9 cellular contexts compared by ENCODE assay signal in the genomic region with DNA sequence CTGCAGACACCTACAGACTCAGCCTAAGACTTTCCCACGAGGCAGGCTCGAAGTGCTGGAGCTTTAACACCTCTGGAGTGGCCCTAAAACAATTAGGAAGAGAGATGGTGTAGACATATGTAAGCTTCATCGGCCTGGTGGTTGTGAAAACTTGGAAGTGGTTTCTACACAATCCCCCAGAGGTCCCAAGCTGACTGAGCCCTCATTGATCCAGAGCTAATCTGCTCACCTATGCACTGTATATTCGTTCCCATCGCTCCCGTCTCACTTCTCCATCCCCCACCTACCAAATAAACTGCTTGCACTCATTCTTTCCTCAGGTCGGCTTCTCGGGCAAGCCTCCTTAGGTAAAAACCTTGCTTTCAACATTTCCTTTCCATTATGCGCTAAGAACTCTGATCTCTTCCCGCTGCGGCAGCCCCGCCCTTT. TPM values are rescaled to one million over a fixed set of nuclear protein-coding genes. Genes with fewer than 3 reads are reported as not detected.
DNase-seq lines count a peak whose midpoint lies in the region; ATAC-seq, FAIRE-seq and TF ChIP-seq lines count a peak whose summit lies in the region.
"Had no signal": no experiment of that assay in that cellular context is flagged by ENCODE, and none has a peak within 500 bp of the region (broad histone marks: within the 10 kb centered on the region; RNA-seq: fewer than 3 reads in every experiment).

No MANE protein-coding gene starts in this region.

- H3K9me3 ChIP-seq in A549 (peaks cover 96% of the 10 kb centered on the region), H9 (ENCODE audit: control insufficient read depth, low read depth, low read length) (no peaks in the 10 kb centered on the region), mesodermal cell (ENCODE audit: control insufficient read depth, low read length) (peaks cover 34% of the 10 kb centered on the region)

- H3K36me3 ChIP-seq in brain microvascular endothelial cell (replicated peaks): no peaks in the 10 kb centered on the region
- no peaks in the 10 kb centered on the region for H3K36me3 ChIP-seq in mesodermal cell (ENCODE audit: control insufficient read depth, insufficient read depth, low read length)

- peak overlapping the region; percentile 71 for H2AFZ ChIP-seq in H9 (ENCODE audit: low read length)

- CTCF ChIA-PET in A549 (lab: Yijun Ruan, JAX): no interaction called here

- peak overlapping the region; percentile 89 for H3K18ac ChIP-seq in H9 (ENCODE audit: insufficient read length, low read depth, low read length)

- H4K91ac ChIP-seq in H9 (ENCODE audit: insufficient read length, low read depth, low read length): no peak overlapping the region

- peak overlapping the region; percentile 20; the same call in 1 of the 3 replicates for H3K4me3 ChIP-seq in A549
- H3K4me3 ChIP-seq in brain microvascular endothelial cell (ENCODE audit: low read depth, low read length): peak overlapping the region; percentile 72
- peak overlapping the region; percentile 64 for H3K4me3 ChIP-seq in mesodermal cell (ENCODE audit: extremely low read depth, insufficient read depth, low read length, poor library complexity, severe bottlenecking)

- H3K4me1 Mint-ChIP-seq in H9 (no peaks in the 10 kb centered on the region; a peak in 1 of 4 replicates), chondrocyte (ENCODE audit: low read depth) (no peaks in the 10 kb centered on the region)

- no peak for TF ChIP-seq EP300 in A549 (IDR thresholded peaks at IDR 0.05)

- H2AK5ac ChIP-seq in H9 (ENCODE audit: insufficient read length, low read length): no peak overlapping the region

- peak overlapping the region; percentile 76 for H4K5ac ChIP-seq in H9 (ENCODE audit: insufficient read length, low read depth, low read length)

- H3K14ac ChIP-seq in H9 (ENCODE audit: insufficient read depth, low read length): peak overlapping the region; percentile 98; the same call in 1 of the 2 replicates

- H2BK20ac ChIP-seq in H9 (ENCODE audit: low read depth, low read length, poor library complexity, severe bottlenecking): no peak overlapping the region

- no peak overlapping the region for H3K4me3 Mint-ChIP-seq in H9
- H3K4me3 Mint-ChIP-seq in chondrocyte (ENCODE audit: unreplicated experiment): no peak overlapping the region
- H3K4me3 Mint-ChIP-seq: activated naive CD8-positive, alpha-beta T cell had no signal

- POLR2A ChIA-PET in A549 (lab: Yijun Ruan, JAX): no interaction called here

- FAIRE-seq in A549 (lab: Jason Lieb, UNC): no peak

- H3K4me2 ChIP-seq in A549 (no peak overlapping the region), H9 (ENCODE audit: insufficient read depth, insufficient read length, low read length) (peak overlapping the region; percentile 85)

- no peak overlapping the region for H3K23ac ChIP-seq in H9 (ENCODE audit: insufficient read length, low read depth, low read length)

- ATAC-seq in A549: no peak
- ATAC-seq in HG03565 (IDR thresholded peaks at IDR 0.05; ENCODE audit: unreplicated experiment): no peak

- in situ Hi-C loops in brain microvascular endothelial cell (cut with HindIII; ENCODE audit: low pct_ligation_motif_present, low sequenced_read_pairs): no loop called here

- no peak for TF ChIP-seq CTCF in A549 (IDR thresholded peaks at IDR 0.05)
- TF ChIP-seq CTCF in H9 (conservative IDR thresholded peaks at IDR 0.05): no peak
- TF ChIP-seq CTCF in brain microvascular endothelial cell (IDR thresholded peaks at IDR 0.05; ENCODE audit: low read depth, low read length, missing control alignments): no peak
- TF ChIP-seq CTCF in chondrocyte (IDR thresholded peaks at IDR 0.05): no peak

- H3K36me3 Mint-ChIP-seq in H9 (ENCODE audit: insufficient read depth in 1 of 3, low read depth in 3 of 3) (peaks cover 27 to 29% (median 27%) of the 10 kb centered on the region in 3 experiments), chondrocyte (ENCODE audit: low read depth) (peaks cover 15% of the 10 kb centered on the region)

- no peak overlapping the region for H2BK120ac ChIP-seq in H9 (ENCODE audit: low read depth, low read length, poor library complexity, severe bottlenecking)

- H3K9me3 Mint-ChIP-seq in H9: peaks cover 14 to 26% of the 10 kb centered on the region in 2 experiments; a peak in 4 of 5 replicates
- H3K9me3 Mint-ChIP-seq in chondrocyte (ENCODE audit: low read depth): peaks cover 26% of the 10 kb centered on the region

- H3K27me3 ChIP-seq in H9 (ENCODE audit: insufficient read depth, low read length): no peaks in the 10 kb centered on the region
- no peaks in the 10 kb centered on the region for H3K27me3 ChIP-seq in brain microvascular endothelial cell (replicated peaks)

- no peak for DNase-seq in A549 (ENCODE audit: low read depth in 1 of 2, low spot score in 1 of 2)
- DNase-seq in H9: no peak
- DNase-seq in brain microvascular endothelial cell: no peak
- DNase-seq in NCI-H1048 (lab: John Stamatoyannopoulos, UW): no peak
- DNase-seq in Kasumi-1 (lab: John Stamatoyannopoulos, UW): no peak
- DNase-seq in chondrocyte (ENCODE audit: low spot score): no peak

- H3K23me2 ChIP-seq in H9 (ENCODE audit: insufficient read length, low read depth, low read length, poor library complexity, severe bottlenecking): peaks cover 14% of the 10 kb centered on the region

- H4K20me1 ChIP-seq in H9 (ENCODE audit: control insufficient read depth, insufficient read depth, insufficient read length): no peaks in the 10 kb centered on the region

- H3K9ac ChIP-seq in H9 (ENCODE audit: extremely low read depth, insufficient read length, low read length): peak overlapping the region; percentile 95

- H3K4ac ChIP-seq in H9 (ENCODE audit: low read depth, low read length): no peak overlapping the region

- peak overlapping the region; percentile 34 for H3K56ac ChIP-seq in H9 (ENCODE audit: insufficient read length, low read depth, low read length)

- no peaks in the 10 kb centered on the region for H3K27me3 Mint-ChIP-seq in H9 (ENCODE audit: low read depth)
- H3K27me3 Mint-ChIP-seq in chondrocyte (ENCODE audit: low read depth): no peaks in the 10 kb centered on the region
- H3K27me3 Mint-ChIP-seq: activated naive CD8-positive, alpha-beta T cell had no signal

- no peak overlapping the region for H2BK12ac ChIP-seq in H9 (ENCODE audit: insufficient read length, low read depth, low read length)

- peak overlapping the region; percentile 19 for H2BK5ac ChIP-seq in H9 (ENCODE audit: insufficient read length, low read length)

- 24% methylated on average over 12 of the region's 12 CpGs for WGBS in A549 (ENCODE audit: missing lambda C conversion rate)
- WGBS in H9 (ENCODE audit: extremely low coverage, insufficient read length, low lambda C conversion rate): no CpG with 5 or more reads among the region's 12 CpGs
- WGBS in mesodermal cell (ENCODE audit: insufficient coverage in 2 of 2), 2 experiments: 16 to 19% methylated on average over 9 to 10 of the region's 12 CpGs

- no peak overlapping the region for H3T11ph ChIP-seq in H9 (ENCODE audit: low read length)

- no peak for TF ChIP-seq POLR2A in A549 (IDR thresholded peaks at IDR 0.05; ENCODE audit: low read length)

- H3K27ac Mint-ChIP-seq in H9 (no peak overlapping the region), chondrocyte (ENCODE audit: unreplicated experiment) (no peak overlapping the region)
- H3K27ac Mint-ChIP-seq: activated naive CD8-positive, alpha-beta T cell had no signal

- no peak overlapping the region for H2BK15ac ChIP-seq in H9 (ENCODE audit: low read depth, low read length)

- H4K8ac ChIP-seq in H9 (replicated peaks; ENCODE audit: insufficient read length, low read depth, low read length): no peak overlapping the region

- TF ChIP-seq RAD21 in A549 (conservative IDR thresholded peaks at IDR 0.05 in 1 of 2, IDR thresholded peaks at IDR 0.05 in 1 of 2): no peak

- H3K4me1 ChIP-seq in A549 (no peaks in the 10 kb centered on the region), H9 (ENCODE audit: insufficient read depth, low read length) (peaks cover 3% of the 10 kb centered on the region; the same call in 1 of the 2 replicates), mesodermal cell (ENCODE audit: control insufficient read depth, insufficient read depth, low read length, poor library complexity, severe bottlenecking) (no peaks in the 10 kb centered on the region)

- no peaks in the 10 kb centered on the region for H3K79me1 ChIP-seq in H9 (ENCODE audit: insufficient read depth, low read depth, low read length, poor library complexity, severe bottlenecking)

- H3K27ac ChIP-seq in A549 (no peak overlapping the region), H9 (ENCODE audit: insufficient read length, low read depth, low read length) (peak overlapping the region; percentile 73), brain microvascular endothelial cell (peak overlapping the region; percentile 36), mesodermal cell (ENCODE audit: low read depth, low read length, severe bottlenecking) (peak overlapping the region; percentile 88)

- no peaks in the 10 kb centered on the region for H3K79me2 ChIP-seq in H9 (ENCODE audit: insufficient read depth, low read length)

RNA-seq across cellular contexts. Expression of a gene that starts 0.8 kb away (rescaled TPM):
- polyA plus RNA-seq in A549 (2011; rRNA removed): 0.12 and 0.16 TPM in 2 replicates
- 0.01 and 0.03 TPM in 2 replicates for polyA plus RNA-seq in A549 (2012; cell fraction: cytosol; rRNA removed)
- 0.11 and 0.17 TPM in 2 replicates for polyA plus RNA-seq in A549 (2012; cell fraction: nucleus; rRNA removed)
- polyA plus RNA-seq in A549 (2017; fragmentation: RNase III; extraction: RNeasy Plus Mini Kit Qiagen cat#74134 plus additional on column Dnase treatment): 0.04 to 0.17 TPM (median 0.07 TPM) in 3 replicates
- 0.29 TPM in 2 replicates for polyA minus RNA-seq in A549 (2011; rRNA and poly(A)+ RNA removed)
- 14.6 and 17.1 TPM in 2 replicates for total RNA-seq in H9 (2021)
- polyA plus RNA-seq in mesodermal cell (2013, experiment 1 of 2): 3.0 TPM
- polyA plus RNA-seq in mesodermal cell (2013, experiment 2 of 2): 3.0 TPM
- 7.9 to 14.3 TPM (median 8.5 TPM) in 3 replicates for total RNA-seq in chondrocyte

RNA-seq across cellular contexts. Expression of a gene that starts 36.8 kb away (rescaled TPM):
- polyA plus RNA-seq in A549 (2011; rRNA removed) (7.8 and 7.9 TPM in 2 replicates), A549 (2017; fragmentation: RNase III; extraction: RNeasy Plus Mini Kit Qiagen cat#74134 plus additional on column Dnase treatment) (2.9 to 3.7 TPM (median 3.7 TPM) in 3 replicates)
- polyA plus RNA-seq in A549 (2012; cell fraction: cytosol; rRNA removed): 1.1 TPM in 2 replicates
- polyA plus RNA-seq in A549 (2012; cell fraction: nucleus; rRNA removed): 0.49 and 1.5 TPM in 2 replicates
- 5.7 and 5.9 TPM in 2 replicates for polyA minus RNA-seq in A549 (2011; rRNA and poly(A)+ RNA removed)
- total RNA-seq in H9 (2021) (5.0 and 5.9 TPM in 2 replicates), chondrocyte (6.5 to 7.6 TPM (median 6.8 TPM) in 3 replicates)
- 4.3 TPM for polyA plus RNA-seq in mesodermal cell (2013, experiment 1 of 2)
- polyA plus RNA-seq in mesodermal cell (2013, experiment 2 of 2): 4.9 TPM

RNA-seq across cellular contexts. Expression of a gene that starts 38.7 kb away (rescaled TPM):
- polyA plus RNA-seq in A549 (2011; rRNA removed) (10.6 and 11.1 TPM in 2 replicates), A549 (2017; fragmentation: RNase III; extraction: RNeasy Plus Mini Kit Qiagen cat#74134 plus additional on column Dnase treatment) (6.3 to 6.6 TPM (median 6.5 TPM) in 3 replicates)
- polyA plus RNA-seq in A549 (2012; cell fraction: cytosol; rRNA removed): 1.9 and 2.0 TPM in 2 replicates
- polyA plus RNA-seq in A549 (2012; cell fraction: nucleus; rRNA removed): 1.6 and 1.7 TPM in 2 replicates
- polyA minus RNA-seq in A549 (2011; rRNA and poly(A)+ RNA removed): 4.8 and 8.1 TPM in 2 replicates
- total RNA-seq in H9 (2021) (12.9 and 14.2 TPM in 2 replicates), chondrocyte (6.8 to 9.6 TPM (median 7.4 TPM) in 3 replicates)
- 6.5 TPM for polyA plus RNA-seq in mesodermal cell (2013, experiment 1 of 2)
- 7.9 TPM for polyA plus RNA-seq in mesodermal cell (2013, experiment 2 of 2)

Comparison
In these comparisons a context has a peak if more than half of its experiments do, and no peak if none do; other contexts are left out.
1. H3K27ac ChIP-seq: peak in H9 (single experiment), brain microvascular endothelial cell (single experiment) and mesodermal cell (single experiment); none in A549 (0 of 2).
2. H3K4me3 ChIP-seq: peak in every context shown above with its lines; median percentile 72 in brain microvascular endothelial cell; 64 in mesodermal cell; 20 in A549.